8 cellular contexts compared by ENCODE assay signal in the genomic region with DNA sequence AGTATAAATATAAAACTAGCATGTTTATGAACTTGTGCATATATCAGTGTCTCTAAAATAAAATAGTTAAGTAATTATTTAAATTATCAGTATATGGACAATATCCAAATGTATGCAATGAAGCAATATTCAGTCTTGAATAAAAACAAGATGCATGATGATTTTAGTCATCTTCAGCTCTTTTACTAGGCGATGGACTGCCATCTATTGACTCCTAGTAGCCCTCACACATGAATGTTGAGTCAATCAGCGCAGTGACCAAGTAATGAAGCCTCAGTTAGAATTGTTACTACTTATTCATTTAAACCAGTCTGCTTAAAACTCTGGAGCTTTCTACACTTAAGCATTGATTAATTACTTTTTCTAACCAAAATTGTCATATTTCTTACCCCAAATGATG.
DNase-seq lines count a peak whose midpoint lies in the region; ATAC-seq and TF ChIP-seq lines count a peak whose summit lies in the region.

No MANE protein-coding gene starts in this region.

- no peak overlapping the region for H3K4me3 Mint-ChIP-seq in progenitor cell of endocrine pancreas (ENCODE audit: low read depth)

- no peaks in the 10 kb centered on the region for H3K27me3 Mint-ChIP-seq in progenitor cell of endocrine pancreas

- H3K4me1 Mint-ChIP-seq in progenitor cell of endocrine pancreas (ENCODE audit: low read depth) = peaks cover 22% of the 10 kb centered on the region

- H3K9me3 Mint-ChIP-seq in progenitor cell of endocrine pancreas (ENCODE audit: low read depth) = no peaks in the 10 kb centered on the region

- intact Hi-C loops in posterior cingulate gyrus (cut with DNase I) = loop anchor here (10.0 kb wide), 1 partner anchor 465 kb away; no protein-coding TSS in a partner anchor

- TF ChIP-seq CTCF in GM10266 (IDR thresholded peaks at IDR 0.05; ENCODE audit: control insufficient read depth, insufficient read depth, low read depth, missing control alignments) (peak; percentile 67), progenitor cell of endocrine pancreas (IDR thresholded peaks at IDR 0.05; ENCODE audit: unreplicated experiment) (no peak)

- DNase-seq in A172 (ENCODE audit: low spot score) = peak; percentile 6
- DNase-seq in GM10266 (ENCODE audit: extremely low spot score) = no peak
- peak; percentile 44 for DNase-seq in M059J (ENCODE audit: low read depth)
- peak; percentile 53 for DNase-seq in dermis blood vessel endothelial cell
- no peak for DNase-seq in progenitor cell of endocrine pancreas (ENCODE audit: low spot score, unreplicated experiment)
- DNase-seq in posterior cingulate gyrus = no peak

- no peak overlapping the region for H3K27ac Mint-ChIP-seq in progenitor cell of endocrine pancreas

- no peak for ATAC-seq in GM19395 (IDR thresholded peaks at IDR 0.05; ENCODE audit: unreplicated experiment)
- ATAC-seq in GM18519 (IDR thresholded peaks at IDR 0.05; ENCODE audit: low FRiP score, unreplicated experiment) = no peak

- no peaks in the 10 kb centered on the region for H3K36me3 Mint-ChIP-seq in progenitor cell of endocrine pancreas (ENCODE audit: insufficient read depth)

Comparison
In these comparisons a context has a peak if more than half of its experiments do, and no peak if none do; other contexts are left out.
1. DNase-seq: peak in A172 (single experiment), M059J (single experiment) and dermis blood vessel endothelial cell (single experiment); none in GM10266 (single experiment), progenitor cell of endocrine pancreas (single experiment) and posterior cingulate gyrus (0 of 10).